ENCODE assay signal across 9 cellular contexts in genomic region chr20:23142162-23143050, GRCh38. TPM values are rescaled to one million over a fixed set of nuclear protein-coding genes. Genes with fewer than 3 reads are reported as not detected.
DNase-seq lines count a peak whose midpoint lies in the region; ATAC-seq and TF ChIP-seq lines count a peak whose summit lies in the region.
"Had no signal": no experiment of that assay in that cellular context is flagged by ENCODE, and none has a peak within 500 bp of the region (broad histone marks: within the 10 kb centered on the region; RNA-seq: fewer than 3 reads in every experiment).

No MANE protein-coding gene starts in this region.

- no peaks in the 10 kb centered on the region for H3K9me3 ChIP-seq in heart left ventricle
- no peaks in the 10 kb centered on the region for H3K9me3 ChIP-seq in vagina

- intact Hi-C loops in heart left ventricle (cut with DNase I): loop anchor here in 2 of 10 donors (1.0 to 5.0 kb wide), 2 partner anchors 55 to 56 kb away; partner anchors contain the start of gene CD93 (in 2 of the 2)
- intact Hi-C loops in vagina (cut with DNase I): loop anchor here (10.0 kb wide), 1 partner anchor 58 kb away; the partner anchor contains the start of gene CD93

- CTCF ChIA-PET in GM10248 (lab: Yijun Ruan, JAX): interaction anchor here (1.8 to 3.4 kb wide), 3 partner anchors 26 to 92 kb away, joined by 5 to 10 read pairs (median 5); partner anchors contain the start of gene THBD

- 79 to 86% (median 85%) methylated on average over 15 to 16 of the region's 16 CpGs for WGBS in heart left ventricle, 4 donors

- H3K36me3 ChIP-seq in heart left ventricle (no peaks in the 10 kb centered on the region), vagina (no peaks in the 10 kb centered on the region)

- H3K27me3 ChIP-seq in heart left ventricle (no peaks in the 10 kb centered on the region), vagina (no peaks in the 10 kb centered on the region)

- H3K27ac ChIP-seq in heart left ventricle (peak overlapping the region; percentile 47 to 97 (median 70)), vagina (peak overlapping the region; percentile 68)

- H3K4me3 ChIP-seq in heart left ventricle (no peak overlapping the region), vagina (no peak overlapping the region)

- TF ChIP-seq POLR2A in heart left ventricle (IDR thresholded peaks at IDR 0.05) (no peak), vagina (IDR thresholded peaks at IDR 0.05) (no peak)

- TF ChIP-seq CTCF in GM10248 (IDR thresholded peaks at IDR 0.05; ENCODE audit: control extremely low read depth, extremely low read depth, low read depth, missing control alignments): no peak
- TF ChIP-seq CTCF in heart left ventricle (IDR thresholded peaks at IDR 0.05): no peak
- no peak for TF ChIP-seq CTCF in vagina (IDR thresholded peaks at IDR 0.05)

- H3K4me1 ChIP-seq in heart left ventricle: peaks cover 9 to 79% (median 21%) of the 10 kb centered on the region in 12 donors
- H3K4me1 ChIP-seq in vagina: peaks cover 47% of the 10 kb centered on the region

- DNase-seq in GM10248 (ENCODE audit: extremely low spot score): peak; percentile 61
- peak; percentile 75 for DNase-seq in SIG-M5 treated with dmso at 0.1 percent for 504 hours (lab: John Stamatoyannopoulos, UW; ENCODE audit: unreplicated experiment)
- peak in 1 of 5 donors; percentile 28 for DNase-seq in heart left ventricle
- no peak for DNase-seq in vagina (ENCODE audit: extremely low spot score in 2 of 2)
- no peak for DNase-seq in stimulated activated CD4-positive, alpha-beta T cell treated with anti-CD3 and anti-CD28 coated beads, Interleukin-12 subunit alpha, Interleukin-12 subunit beta, amount 100 ng/mL, for 4 hours
- no peak for DNase-seq in EL
- DNase-seq in stimulated activated CD4-positive, alpha-beta T cell treated with anti-CD3 and anti-CD28 coated beads, Interleukin-4, amount 100 ng/mL, for 1 hour: no peak
- DNase-seq: natural killer cell had no signal

- POLR2A ChIA-PET in GM10248 (lab: Yijun Ruan, JAX): no interaction called here

- ATAC-seq in HG02571 (IDR thresholded peaks at IDR 0.05; ENCODE audit: unreplicated experiment): peak; percentile 56
- peak; percentile 13 to 34 (median 22) for ATAC-seq in heart left ventricle

RNA-seq across cellular contexts. Expression of gene CD93, which starts 56.3 kb away (rescaled TPM):
- total RNA-seq in heart left ventricle (100 to 1,000 TPM in 1 of 9 donors, 10 to 100 TPM in 8; 29.6 to 110 (median 45.7) TPM), vagina (45.4 TPM)
- polyA plus RNA-seq in heart left ventricle: 10 to 100 TPM in 1 of 2 donors, 1 to 10 TPM in 1; 9.2 to 40.2 TPM

Comparison
In these comparisons a context has a peak if more than half of its experiments do, and no peak if none do; other contexts are left out.
1. DNase-seq: peak in GM10248 (single experiment) and SIG-M5 treated with dmso at 0.1 percent for 504 hours (single experiment); none in vagina (0 of 2), stimulated activated CD4-positive, alpha-beta T cell treated with anti-CD3 and anti-CD28 coated beads, Interleukin-12 subunit alpha, Interleukin-12 subunit beta, amount 100 ng/mL, for 4 hours (single experiment), EL (single experiment) and stimulated activated CD4-positive, alpha-beta T cell treated with anti-CD3 and anti-CD28 coated beads, Interleukin-4, amount 100 ng/mL, for 1 hour (single experiment).